Comparison of ENCODE assay signal across 1 cellular context in genomic region chr4:60365176-60365575, GRCh38.
TF ChIP-seq lines count a peak whose summit lies in the region.

No MANE protein-coding gene starts in this region.

TF ChIP-seq in WTC11, 78 proteins besides CTCF, POLR2A, EP300 and RAD21 (continued from another document):
- TF ChIP-seq TP53 (CRISPR knock-in tag; IDR thresholded peaks at IDR 0.05) (no peak), GRHL2 (CRISPR knock-in tag; IDR thresholded peaks at IDR 0.05; ENCODE audit: insufficient replicate concordance, severe bottlenecking) (no peak), MAX (CRISPR knock-in tag; IDR thresholded peaks at IDR 0.05) (no peak), E2F4 (CRISPR knock-in tag; IDR thresholded peaks at IDR 0.05; ENCODE audit: borderline replicate concordance, low read depth) (no peak), OVOL2 (CRISPR knock-in tag; IDR thresholded peaks at IDR 0.05; ENCODE audit: borderline replicate concordance) (no peak), NFE2L1 (CRISPR knock-in tag; IDR thresholded peaks at IDR 0.05) (no peak), ZNF232 (CRISPR knock-in tag; IDR thresholded peaks at IDR 0.05) (no peak), SP1 (CRISPR knock-in tag; conservative IDR thresholded peaks at IDR 0.05) (no peak), HMGA2 (CRISPR knock-in tag; IDR thresholded peaks at IDR 0.05) (no peak), ZBTB21 (CRISPR knock-in tag; IDR thresholded peaks at IDR 0.05; ENCODE audit: borderline replicate concordance) (no peak), ZNF532 (CRISPR knock-in tag; IDR thresholded peaks at IDR 0.05; ENCODE audit: borderline replicate concordance) (no peak), ATF3 (CRISPR knock-in tag; conservative IDR thresholded peaks at IDR 0.05) (no peak), E2F5 (CRISPR knock-in tag; IDR thresholded peaks at IDR 0.05) (no peak), RELA (CRISPR knock-in tag; IDR thresholded peaks at IDR 0.05; ENCODE audit: borderline replicate concordance) (no peak), MXD4 (CRISPR knock-in tag; IDR thresholded peaks at IDR 0.05; ENCODE audit: borderline replicate concordance) (no peak), STAT6 (CRISPR knock-in tag; conservative IDR thresholded peaks at IDR 0.05; ENCODE audit: low read depth) (no peak), ATF1 (CRISPR knock-in tag; IDR thresholded peaks at IDR 0.05) (no peak)
